Comparison of ENCODE assay signal across 1 cellular context in the genomic region with DNA sequence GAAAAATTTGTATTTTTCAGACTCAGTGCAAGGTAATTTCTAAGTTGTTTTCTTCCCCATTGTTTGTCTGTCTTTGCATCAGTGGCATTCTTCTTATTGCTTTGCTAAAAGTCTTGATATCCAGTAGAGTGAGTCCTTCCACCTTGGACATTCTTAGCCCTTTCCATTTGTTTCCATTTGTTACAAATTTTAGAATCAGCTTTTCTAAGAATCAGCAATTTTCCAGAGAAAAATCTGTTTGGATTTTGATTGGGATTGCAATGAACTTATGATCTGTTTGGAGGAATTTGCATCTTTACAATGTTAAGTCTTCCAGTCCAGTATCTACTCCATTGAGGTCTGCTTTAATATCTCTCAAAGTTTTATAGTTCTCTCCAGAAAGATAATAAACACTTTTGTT.
A peak's percentile ranks its signal among the peaks of the same experiment; 100 is the strongest.
TF ChIP-seq lines count a peak whose summit lies in the region.

No MANE protein-coding gene starts in this region.

TF ChIP-seq in HepG2, 621 proteins besides CTCF, POLR2A, EP300 and RAD21:
- TF ChIP-seq MEIS2 (CRISPR knock-in tag; IDR thresholded peaks at IDR 0.05): no peak
- TF ChIP-seq ZNF24 (IDR thresholded peaks at IDR 0.05): no peak
- no peak for TF ChIP-seq REL (CRISPR knock-in tag; conservative IDR thresholded peaks at IDR 0.05)
- no peak for TF ChIP-seq NFYC (CRISPR knock-in tag; IDR thresholded peaks at IDR 0.05)
- no peak for TF ChIP-seq ESRRA (CRISPR knock-in tag; IDR thresholded peaks at IDR 0.05; ENCODE audit: low read depth)
- no peak for TF ChIP-seq ZNF7 (CRISPR knock-in tag; IDR thresholded peaks at IDR 0.05)
- TF ChIP-seq TAF1 (CRISPR knock-in tag; IDR thresholded peaks at IDR 0.05): no peak
- TF ChIP-seq MAFF (IDR thresholded peaks at IDR 0.05; ENCODE audit: low read depth, low read length): peak; percentile 25; the same call in 1 of the 2 replicates
- TF ChIP-seq MAFK (conservative IDR thresholded peaks at IDR 0.05 in 1 of 2, IDR thresholded peaks at IDR 0.05 in 1 of 2; ENCODE audit: low read length in 2 of 2): peak; percentile 63 to 71; a peak in 3 of 4 replicates
